In genomic region chr20:34049897-34050695, GRCh38 we compare ENCODE assay signal across 1 cellular context.
TF ChIP-seq lines count a peak whose summit lies in the region.

No MANE protein-coding gene starts in this region.

TF ChIP-seq in HepG2, 621 proteins besides CTCF, POLR2A, EP300 and RAD21:
- peak; percentile 29; the same call in 1 of the 2 replicates for TF ChIP-seq ZMYM3 (CRISPR knock-in tag; IDR thresholded peaks at IDR 0.05)
- no peak for TF ChIP-seq ZNF766 (CRISPR knock-in tag; IDR thresholded peaks at IDR 0.05; ENCODE audit: borderline replicate concordance)
- TF ChIP-seq KLF15 (CRISPR knock-in tag; IDR thresholded peaks at IDR 0.05; ENCODE audit: borderline replicate concordance), result no peak
- TF ChIP-seq THYN1 (CRISPR knock-in tag; IDR thresholded peaks at IDR 0.05; ENCODE audit: borderline replicate concordance, low read depth), result no peak
- TF ChIP-seq ZNF263 (CRISPR knock-in tag; IDR thresholded peaks at IDR 0.05), result peak; percentile 73
- no peak for TF ChIP-seq BORCS8-MEF2B (CRISPR knock-in tag; IDR thresholded peaks at IDR 0.05)
- no peak for TF ChIP-seq ZNF768 (CRISPR knock-in tag; IDR thresholded peaks at IDR 0.05)
- no peak for TF ChIP-seq TFE3 (CRISPR knock-in tag; IDR thresholded peaks at IDR 0.05)
- no peak for TF ChIP-seq ZNF747 (CRISPR knock-in tag; IDR thresholded peaks at IDR 0.05; ENCODE audit: borderline replicate concordance)
- TF ChIP-seq ZFP37 (CRISPR knock-in tag; IDR thresholded peaks at IDR 0.05; ENCODE audit: borderline replicate concordance), result no peak
- TF ChIP-seq CERS6 (CRISPR knock-in tag; IDR thresholded peaks at IDR 0.05), result no peak
- TF ChIP-seq, protein P1, sequence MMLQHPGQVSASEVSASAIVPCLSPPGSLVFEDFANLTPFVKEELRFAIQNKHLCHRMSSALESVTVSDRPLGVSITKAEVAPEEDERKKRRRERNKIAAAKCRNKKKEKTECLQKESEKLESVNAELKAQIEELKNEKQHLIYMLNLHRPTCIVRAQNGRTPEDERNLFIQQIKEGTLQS (CRISPR knock-in tag; IDR thresholded peaks at IDR 0.05), result no peak
- no peak for TF ChIP-seq ZNF614 (CRISPR knock-in tag; IDR thresholded peaks at IDR 0.05; ENCODE audit: borderline replicate concordance)
- TF ChIP-seq ZFP91 (CRISPR knock-in tag; IDR thresholded peaks at IDR 0.05; ENCODE audit: borderline replicate concordance), result no peak
- no peak for TF ChIP-seq NRL (CRISPR knock-in tag; IDR thresholded peaks at IDR 0.05; ENCODE audit: borderline replicate concordance)
- no peak for TF ChIP-seq NFE2 (CRISPR knock-in tag; IDR thresholded peaks at IDR 0.05)
- TF ChIP-seq ZNF883 (CRISPR knock-in tag; IDR thresholded peaks at IDR 0.05; ENCODE audit: not compliant biosample characterization), result no peak
- TF ChIP-seq MBD4 (IDR thresholded peaks at IDR 0.05; ENCODE audit: borderline replicate concordance, low read length), result no peak
- TF ChIP-seq PHF20 (CRISPR knock-in tag; IDR thresholded peaks at IDR 0.05), result no peak
- TF ChIP-seq CCAR2 (optimal IDR thresholded peaks at IDR 0.05; ENCODE audit: low read depth, low read length), result no peak
- no peak for TF ChIP-seq ZNF609 (CRISPR knock-in tag; IDR thresholded peaks at IDR 0.05; ENCODE audit: borderline replicate concordance)
- peak; percentile 81 for TF ChIP-seq ZNF629 (CRISPR knock-in tag; conservative IDR thresholded peaks at IDR 0.05)
- TF ChIP-seq JUND (CRISPR knock-in tag; IDR thresholded peaks at IDR 0.05), result no peak
- no peak for TF ChIP-seq ZNF296 (CRISPR knock-in tag; conservative IDR thresholded peaks at IDR 0.05)
